Comparison of ENCODE assay signal across 17 cellular contexts in the genomic region with DNA sequence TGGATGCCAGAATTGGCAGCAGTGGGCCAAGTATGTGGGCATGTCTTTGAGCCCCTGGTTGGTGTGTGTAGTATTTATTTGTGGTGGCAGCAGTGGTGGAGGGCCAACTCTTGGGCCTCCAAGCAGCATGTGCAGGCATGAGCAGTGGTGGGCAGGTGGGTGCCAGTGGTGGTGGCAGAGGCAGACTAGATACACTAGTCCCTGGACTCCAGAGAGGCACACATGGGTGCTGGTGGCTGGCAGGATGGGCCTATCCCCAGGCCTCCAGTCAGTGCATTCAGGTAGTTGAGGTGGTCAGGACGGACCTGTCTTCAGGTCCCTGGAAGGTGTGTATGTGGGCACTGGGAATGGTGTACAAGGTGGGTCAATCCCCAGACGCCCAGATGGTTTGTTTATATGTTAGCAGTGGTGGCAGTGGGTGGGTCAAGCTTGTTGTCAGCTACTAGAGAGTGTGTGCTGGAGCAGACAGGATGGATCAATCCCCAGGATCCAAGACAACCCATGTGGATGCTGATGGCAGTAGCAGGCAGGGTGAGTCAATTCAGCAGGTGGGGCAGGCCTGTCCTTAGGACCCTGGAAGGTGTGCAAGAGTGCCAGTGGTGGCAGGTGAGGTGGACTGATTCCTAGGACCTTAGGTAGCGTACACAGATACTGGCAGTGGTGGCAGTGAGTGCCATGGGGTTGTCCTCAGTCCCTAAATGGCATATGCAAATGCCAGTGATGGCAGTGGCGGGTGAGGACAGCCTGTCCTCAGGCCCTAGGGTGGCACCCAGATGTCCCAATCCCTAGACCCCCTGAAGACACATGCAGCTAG.
A peak's percentile ranks its signal among the peaks of the same experiment; 100 is the strongest.
DNase-seq lines count a peak whose midpoint lies in the region; ATAC-seq, FAIRE-seq and TF ChIP-seq lines count a peak whose summit lies in the region.
"Had no signal": no experiment of that assay in that cellular context is flagged by ENCODE, and none has a peak within 500 bp of the region (broad histone marks: within the 10 kb centered on the region; RNA-seq: fewer than 3 reads in every experiment).

No MANE protein-coding gene starts in this region.

- peaks cover 6% of the 10 kb centered on the region for H3K36me3 Mint-ChIP-seq in activated CD4-positive, alpha-beta memory T cell treated with anti-CD3 and anti-CD28 coated beads, Interleukin-2, amount 10 ng/mL, durations not matched to agents 7 days and 5 days (ENCODE audit: low read depth)
- H3K36me3 Mint-ChIP-seq in activated CD4-positive, alpha-beta memory T cell treated with anti-CD3 and anti-CD28 coated beads for 36 hours: peaks cover 5% of the 10 kb centered on the region

- H4K5ac ChIP-seq in H1 (ENCODE audit: insufficient read length, low read depth, low read length): no peak overlapping the region

- no peak overlapping the region for H3K18ac ChIP-seq in H1 (ENCODE audit: extremely low read depth, low read length)
- peak overlapping the region; percentile 35 for H3K18ac ChIP-seq in neuronal stem cell (ENCODE audit: low read length)

- TF ChIP-seq POLR2A in H1 (IDR thresholded peaks at IDR 0.05; ENCODE audit: control extremely low read depth in 1 of 2, low read depth in 2 of 2, low read length in 2 of 2): no peak
- TF ChIP-seq POLR2A in thyroid gland (IDR thresholded peaks at IDR 0.05): no peak

- ATAC-seq in upper lobe of right lung: peak; percentile 12

- intact Hi-C loops in activated CD4-positive, alpha-beta memory T cell treated with anti-CD3 and anti-CD28 coated beads for 36 hours (cut with micrococcal nuclease): no loop called here
- intact Hi-C loops in upper lobe of right lung (cut with DNase I) (no loop called here), thyroid gland (cut with DNase I) (no loop called here)

- CTCF ChIA-PET in activated CD4-positive, alpha-beta memory T cell treated with anti-CD3 and anti-CD28 coated beads, Interleukin-2, amount 10 ng/mL, durations not matched to agents 7 days and 5 days (lab: Charles Lee): no interaction called here
- CTCF ChIA-PET in activated CD4-positive, alpha-beta memory T cell treated with anti-CD3 and anti-CD28 coated beads for 36 hours (lab: Charles Lee): no interaction called here
- CTCF ChIA-PET in H1 (lab: Charles Lee; ENCODE audit: partially characterized antibody): interaction anchor here (2.1 kb wide), 1 partner anchor 68 kb away, joined by 7 read pairs; no protein-coding TSS in a partner anchor

- H2BK120ac ChIP-seq in H1 (replicated peaks; ENCODE audit: low read depth, low read length) (no peak overlapping the region), neuronal stem cell (ENCODE audit: low read depth, low read length) (no peak overlapping the region)

- H2BK15ac ChIP-seq in H1 (ENCODE audit: low read length) (no peak overlapping the region), neuronal stem cell (ENCODE audit: low read length) (peak overlapping the region; percentile 90)

- H3K79me2 ChIP-seq in H1 (ENCODE audit: control insufficient read depth in 1 of 2, insufficient read depth in 2 of 2, low read length in 2 of 2): no peaks in the 10 kb centered on the region

- POLR2A ChIA-PET in activated CD4-positive, alpha-beta memory T cell treated with anti-CD3 and anti-CD28 coated beads, Interleukin-2, amount 10 ng/mL, durations not matched to agents 7 days and 5 days (lab: Charles Lee): no interaction called here
- POLR2A ChIA-PET in activated CD4-positive, alpha-beta memory T cell treated with anti-CD3 and anti-CD28 coated beads for 36 hours (lab: Charles Lee): no interaction called here
- POLR2A ChIA-PET in H1 (lab: Charles Lee; ENCODE audit: partially characterized antibody): no interaction called here

- H3K4me1 ChIP-seq in H1 (replicated peaks in 1 of 4; ENCODE audit: control insufficient read depth in 3 of 4, insufficient read depth in 4 of 4, low read length in 3 of 4) (peaks cover 0 to 3% (median 0%) of the 10 kb centered on the region in 4 experiments; a peak in 2 of 7 replicates), neuronal stem cell (ENCODE audit: control insufficient read depth in 2 of 2, insufficient read depth in 1 of 2, low read depth in 1 of 2, low read length in 2 of 2) (peaks cover 4 to 12% of the 10 kb centered on the region in 2 donors), upper lobe of right lung (no peaks in the 10 kb centered on the region), thyroid gland (no peaks in the 10 kb centered on the region)
- H3K4me1 ChIP-seq: BE2C had no signal

- H3K36me3 ChIP-seq in H1 (ENCODE audit: control insufficient read depth in 2 of 4, insufficient read depth in 4 of 4, low read length in 3 of 4) (no peaks in the 10 kb centered on the region), neuronal stem cell (replicated peaks in 1 of 2; ENCODE audit: control insufficient read depth in 2 of 2, insufficient read depth in 2 of 2, low read length in 2 of 2) (no peaks in the 10 kb centered on the region), upper lobe of right lung (no peaks in the 10 kb centered on the region), thyroid gland (no peaks in the 10 kb centered on the region)
- H3K36me3 ChIP-seq: BE2C had no signal

- no peaks in the 10 kb centered on the region for H3K27me3 ChIP-seq in H1 (replicated peaks in 1 of 4; ENCODE audit: control insufficient read depth in 3 of 4, extremely low read depth in 1 of 4, insufficient read depth in 3 of 4, low read length in 3 of 4)
- no peaks in the 10 kb centered on the region for H3K27me3 ChIP-seq in neuronal stem cell (ENCODE audit: control insufficient read depth in 3 of 3, insufficient read depth in 3 of 3, low read depth in 1 of 3, low read length in 3 of 3)
- no peaks in the 10 kb centered on the region for H3K27me3 ChIP-seq in upper lobe of right lung
- no peaks in the 10 kb centered on the region for H3K27me3 ChIP-seq in thyroid gland
- H3K27me3 ChIP-seq: BE2C had no signal

- H3K14ac ChIP-seq in H1 (ENCODE audit: insufficient read length) (no peak overlapping the region), neuronal stem cell (ENCODE audit: low read length) (peak overlapping the region; percentile 63)

- H3K27me3 Mint-ChIP-seq in activated CD4-positive, alpha-beta memory T cell treated with anti-CD3 and anti-CD28 coated beads, Interleukin-2, amount 10 ng/mL, durations not matched to agents 7 days and 5 days: peaks cover 9% of the 10 kb centered on the region
- peaks cover 2% of the 10 kb centered on the region for H3K27me3 Mint-ChIP-seq in activated CD4-positive, alpha-beta memory T cell treated with anti-CD3 and anti-CD28 coated beads for 36 hours

- H3K9me3 Mint-ChIP-seq in activated CD4-positive, alpha-beta memory T cell treated with anti-CD3 and anti-CD28 coated beads, Interleukin-2, amount 10 ng/mL, durations not matched to agents 7 days and 5 days: peaks cover 18% of the 10 kb centered on the region
- peaks cover 29% of the 10 kb centered on the region for H3K9me3 Mint-ChIP-seq in activated CD4-positive, alpha-beta memory T cell treated with anti-CD3 and anti-CD28 coated beads for 36 hours

- no peaks in the 10 kb centered on the region for H3K23me2 ChIP-seq in H1 (ENCODE audit: low read depth, low read length)

- H3K4me3 Mint-ChIP-seq in activated CD4-positive, alpha-beta memory T cell treated with anti-CD3 and anti-CD28 coated beads, Interleukin-2, amount 10 ng/mL, durations not matched to agents 7 days and 5 days: no peak overlapping the region
- no peak overlapping the region for H3K4me3 Mint-ChIP-seq in activated CD4-positive, alpha-beta memory T cell treated with anti-CD3 and anti-CD28 coated beads for 36 hours
- H3K4me3 Mint-ChIP-seq: CD4-positive, alpha-beta memory T cell had no signal

- H2AK5ac ChIP-seq in H1 (ENCODE audit: low read depth, low read length) (no peak overlapping the region), neuronal stem cell (ENCODE audit: low read depth, low read length) (peak overlapping the region; percentile 73)

- no peak overlapping the region for H3K4me3 ChIP-seq in H1 (ENCODE audit: extremely low read depth in 1 of 4, insufficient read depth in 2 of 4, low read depth in 3 of 4, low read length in 4 of 4)
- peak overlapping the region in 1 of 2 donors; percentile 34 for H3K4me3 ChIP-seq in neuronal stem cell (ENCODE audit: low read length in 2 of 2)
- no peak overlapping the region for H3K4me3 ChIP-seq in upper lobe of right lung
- H3K4me3 ChIP-seq in thyroid gland (replicated peaks in 1 of 3): no peak overlapping the region

- no peak overlapping the region for H2BK20ac ChIP-seq in H1 (ENCODE audit: low read length)

- H2BK5ac ChIP-seq in H1 (ENCODE audit: low read depth, low read length): no peak overlapping the region
- H2BK5ac ChIP-seq in neuronal stem cell (ENCODE audit: low read length): no peak overlapping the region

- H3K9ac ChIP-seq in H1 (replicated peaks in 1 of 4; ENCODE audit: extremely low read depth in 1 of 4, low read depth in 3 of 4, low read length in 3 of 4) (no peak overlapping the region), neuronal stem cell (ENCODE audit: low read depth, low read length, poor library complexity) (no peak overlapping the region)

- H3K4ac ChIP-seq in H1 (replicated peaks; ENCODE audit: insufficient read length, low read depth, low read length) (no peak overlapping the region), neuronal stem cell (ENCODE audit: low read length) (no peak overlapping the region)

- H3K27ac ChIP-seq in H1 (ENCODE audit: low read depth, low read length): no peak overlapping the region
- no peak overlapping the region for H3K27ac ChIP-seq in neuronal stem cell (replicated peaks; ENCODE audit: low read length)
- no peak overlapping the region for H3K27ac ChIP-seq in upper lobe of right lung
- H3K27ac ChIP-seq in thyroid gland: no peak overlapping the region
- H3K27ac ChIP-seq: 22Rv1 had no signal

- no peak overlapping the region for H3K27ac Mint-ChIP-seq in activated CD4-positive, alpha-beta memory T cell treated with anti-CD3 and anti-CD28 coated beads, Interleukin-2, amount 10 ng/mL, durations not matched to agents 7 days and 5 days
- no peak overlapping the region for H3K27ac Mint-ChIP-seq in activated CD4-positive, alpha-beta memory T cell treated with anti-CD3 and anti-CD28 coated beads for 36 hours

- H3K4me1 Mint-ChIP-seq in activated CD4-positive, alpha-beta memory T cell treated with anti-CD3 and anti-CD28 coated beads, Interleukin-2, amount 10 ng/mL, durations not matched to agents 7 days and 5 days: peaks cover 4% of the 10 kb centered on the region
- peaks cover 6% of the 10 kb centered on the region for H3K4me1 Mint-ChIP-seq in activated CD4-positive, alpha-beta memory T cell treated with anti-CD3 and anti-CD28 coated beads for 36 hours (ENCODE audit: low read depth)

- H3K56ac ChIP-seq in H1 (replicated peaks; ENCODE audit: insufficient read length, low read depth, low read length): no peak overlapping the region

- H3K79me1 ChIP-seq in H1 (ENCODE audit: low read depth, low read length) (no peaks in the 10 kb centered on the region), neuronal stem cell (ENCODE audit: low read depth, low read length) (no peaks in the 10 kb centered on the region)

- TF ChIP-seq CTCF in H1 (IDR thresholded peaks at IDR 0.05; ENCODE audit: control extremely low read depth in 1 of 3, insufficient read depth in 1 of 3, low read depth in 1 of 3, low read length in 3 of 3) (no peak), upper lobe of right lung (IDR thresholded peaks at IDR 0.05) (no peak), thyroid gland (IDR thresholded peaks at IDR 0.05) (no peak)

- H4K8ac ChIP-seq in H1 (ENCODE audit: extremely low read depth, insufficient read depth, low read length): no peak overlapping the region
- no peak overlapping the region for H4K8ac ChIP-seq in neuronal stem cell (ENCODE audit: low read depth, low read length)

- no peak for TF ChIP-seq EP300 in H1 (IDR thresholded peaks at IDR 0.05; ENCODE audit: borderline replicate concordance in 1 of 2, low read depth in 2 of 2, low read length in 2 of 2)

- H4K91ac ChIP-seq in H1 (replicated peaks; ENCODE audit: insufficient read length, low read length): peak overlapping the region; percentile 15
- no peak overlapping the region for H4K91ac ChIP-seq in neuronal stem cell (ENCODE audit: low read depth, low read length, poor library complexity)

- no peak for TF ChIP-seq RAD21 in H1 (IDR thresholded peaks at IDR 0.05 in 1 of 2, conservative IDR thresholded peaks at IDR 0.05 in 1 of 2; ENCODE audit: low read depth in 2 of 2, low read length in 2 of 2)

- H3K9me3 ChIP-seq in H1 (ENCODE audit: insufficient read depth in 2 of 2, low read depth in 1 of 2, low read length in 1 of 2) (peaks cover 0 to 3% of the 10 kb centered on the region in 2 experiments; a peak in 1 of 4 replicates), neuronal stem cell (replicated peaks in 1 of 2; ENCODE audit: control insufficient read depth in 2 of 2, insufficient read depth in 1 of 2, low read depth in 1 of 2, low read length in 2 of 2) (peaks cover 7 to 14% of the 10 kb centered on the region in 2 donors), upper lobe of right lung (peaks cover 9% of the 10 kb centered on the region), thyroid gland (no peaks in the 10 kb centered on the region)
- H3K9me3 ChIP-seq: BE2C had no signal

- WGBS in H1 (ENCODE audit: extremely low coverage in 1 of 2, insufficient coverage in 1 of 2, insufficient read length in 1 of 2, insufficient replicate concordance in 2 of 2, low coverage in 1 of 2, low lambda C conversion rate in 2 of 2, missing lambda C conversion rate in 1 of 2), 2 experiments: 87% methylated on average over 4 of the region's 4 CpGs; no CpG with 5 or more reads in 1 of the 2 experiments
- no CpG with 5 or more reads among the region's 4 CpGs for whole genome bisulfite sequencing in neuronal stem cell (ENCODE audit: extremely low coverage in 2 of 2, insufficient read length in 2 of 2, insufficient replicate concordance in 1 of 2), 2 donors
- 87 to 92% methylated on average over 3 to 4 of the region's 4 CpGs for WGBS in thyroid gland, 2 donors

- peak; percentile 1 for DNase-seq in activated CD4-positive, alpha-beta memory T cell treated with anti-CD3 and anti-CD28 coated beads, Interleukin-2, amount 10 ng/mL, durations not matched to agents 7 days and 5 days
- DNase-seq in activated CD4-positive, alpha-beta memory T cell treated with anti-CD3 and anti-CD28 coated beads for 36 hours: no peak
- peak in 1 of 2 experiments; percentile 29 for DNase-seq in H1 (ENCODE audit: low read depth in 1 of 2, low spot score in 2 of 2)
- no peak for DNase-seq in neuronal stem cell (ENCODE audit: low spot score)
- no peak for DNase-seq in upper lobe of right lung
- no peak for DNase-seq in thyroid gland
- no peak for DNase-seq in superior temporal gyrus (ENCODE audit: extremely low spot score)
- DNase-seq in NCI-H1092 (lab: John Stamatoyannopoulos, UW): no peak
- DNase-seq: BE2C; Calu3; CD4-positive, alpha-beta memory T cell; H7; NCI-H1048; NCI-H187 treated with DMSO at 0.1 percent for 48 hours; NCI-H526 treated with DMSO at 0.1 percent for 48 hours had no signal

- H2BK12ac ChIP-seq in H1 (ENCODE audit: low read depth, low read length) (no peak overlapping the region), neuronal stem cell (ENCODE audit: low read length) (no peak overlapping the region)

- H3K4me2 ChIP-seq in H1 (ENCODE audit: insufficient read depth in 1 of 2, low read depth in 2 of 2, low read length in 2 of 2): no peak overlapping the region
- no peak overlapping the region for H3K4me2 ChIP-seq in neuronal stem cell (ENCODE audit: insufficient read depth, low read length, poor library complexity, severe bottlenecking)

- H2AFZ ChIP-seq in H1 (ENCODE audit: low read length): no peak overlapping the region
- no peak overlapping the region for H2AFZ ChIP-seq in neuronal stem cell (ENCODE audit: low read length)

- no peaks in the 10 kb centered on the region for H4K20me1 ChIP-seq in H1 (replicated peaks in 1 of 2; ENCODE audit: control insufficient read depth in 1 of 2, insufficient read depth in 2 of 2, low read length in 2 of 2)

- H3K23ac ChIP-seq in H1 (ENCODE audit: insufficient read length) (no peak overlapping the region), neuronal stem cell (ENCODE audit: low read depth, low read length, poor library complexity) (peak overlapping the region; percentile 60)

- no peak for FAIRE-seq in H1 (lab: Jason Lieb, UNC)
- FAIRE-seq: GM19239 had no signal
